ENCODE assay signal across 20 cellular contexts in the genomic region with DNA sequence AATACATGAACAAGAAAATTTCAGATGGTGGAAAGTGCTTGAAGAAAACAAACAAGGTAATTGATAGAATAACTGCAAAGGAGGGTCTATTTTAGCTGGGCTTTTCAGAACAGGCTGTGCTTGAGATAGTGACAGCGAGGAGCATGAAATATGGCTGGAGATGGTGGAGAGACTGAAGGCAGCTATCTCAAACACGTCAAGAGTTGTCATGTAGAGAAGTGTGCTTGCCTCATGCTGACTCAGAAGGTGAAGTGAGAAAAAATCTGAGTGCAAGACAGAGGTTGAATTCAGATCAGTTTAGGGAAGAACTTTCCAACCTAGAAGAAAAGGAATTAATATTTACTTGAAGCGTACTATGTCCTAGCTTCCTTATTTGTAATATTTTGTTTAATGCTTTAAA.
DNase-seq lines count a peak whose midpoint lies in the region; TF ChIP-seq lines count a peak whose summit lies in the region.
"Had no signal": no experiment of that assay in that cellular context is flagged by ENCODE, and none has a peak within 500 bp of the region (broad histone marks: within the 10 kb centered on the region; RNA-seq: fewer than 3 reads in every experiment).

No MANE protein-coding gene starts in this region.

- peak overlapping the region; percentile 2 for H3K4me3 Mint-ChIP-seq in Caco-2 (ENCODE audit: unreplicated experiment)
- H3K4me3 Mint-ChIP-seq: activated naive CD8-positive, alpha-beta T cell; CD14-positive monocyte had no signal

- H3K27me3 ChIP-seq in Caco-2 (replicated peaks; ENCODE audit: control insufficient read depth, insufficient read depth, low read length), result no peaks in the 10 kb centered on the region
- H3K27me3 ChIP-seq in HUES6 (ENCODE audit: control insufficient read depth, insufficient read depth, low read length), result peaks cover 46% of the 10 kb centered on the region
- H3K27me3 ChIP-seq in left ventricle myocardium inferior (ENCODE audit: low read depth), result no peaks in the 10 kb centered on the region
- no peaks in the 10 kb centered on the region for H3K27me3 ChIP-seq in osteoblast (ENCODE audit: insufficient read depth, low read length)
- H3K27me3 ChIP-seq: gastrocnemius medialis, neutrophil, SJSA1, testis had no signal

- no peak for DNase-seq in Caco-2
- DNase-seq in amniotic epithelial cell (ENCODE audit: low read depth), result peak; percentile 18
- no peak for DNase-seq in left ventricle myocardium inferior
- DNase-seq in NCI-H446 (lab: John Stamatoyannopoulos, UW), result no peak
- no peak for DNase-seq in osteoblast (ENCODE audit: insufficient read length, low spot score, missing footprints)
- DNase-seq in middle frontal gyrus (ENCODE audit: extremely low spot score, low spot score), result no peak
- no peak for DNase-seq in DMS153 (lab: John Stamatoyannopoulos, UW)
- DNase-seq: cortex of kidney, gastrocnemius medialis, KBM-7, left colon, MV-4-11, NCI-H1930, testis had no signal

- H3K4me3 ChIP-seq in Caco-2 (ENCODE audit: low read depth, low read length) (no peak overlapping the region), HUES6 (ENCODE audit: low read depth, low read length) (0 out of 2 replicates have a peak overlapping the region, but pooled peaks have one; percentile 10), left ventricle myocardium inferior (no peak overlapping the region), osteoblast (ENCODE audit: insufficient read depth, low read length) (no peak overlapping the region)
- H3K4me3 ChIP-seq: gastrocnemius medialis, SJSA1, testis had no signal

- no peaks in the 10 kb centered on the region for H3K27me3 Mint-ChIP-seq in Caco-2 (ENCODE audit: insufficient read depth, unreplicated experiment)

- H3K36me3 ChIP-seq in Caco-2 (ENCODE audit: control insufficient read depth, insufficient read depth, low read length), result no peaks in the 10 kb centered on the region
- no peaks in the 10 kb centered on the region for H3K36me3 ChIP-seq in HUES6 (ENCODE audit: control insufficient read depth, insufficient read depth, low read length)
- no peaks in the 10 kb centered on the region for H3K36me3 ChIP-seq in left ventricle myocardium inferior
- H3K36me3 ChIP-seq in osteoblast (ENCODE audit: insufficient read depth, low read length), result no peaks in the 10 kb centered on the region
- H3K36me3 ChIP-seq: gastrocnemius medialis, neutrophil, SJSA1 had no signal

- H3K9me3 ChIP-seq in Caco-2 (no peaks in the 10 kb centered on the region), HUES6 (ENCODE audit: control insufficient read depth, insufficient read depth, low read depth, low read length) (no peaks in the 10 kb centered on the region), left ventricle myocardium inferior (replicated peaks) (no peaks in the 10 kb centered on the region), osteoblast (ENCODE audit: low read depth, low read length) (no peaks in the 10 kb centered on the region)
- H3K9me3 ChIP-seq: gastrocnemius medialis, neutrophil, SJSA1, testis had no signal

- no peak overlapping the region for H3K4me2 ChIP-seq in osteoblast (ENCODE audit: insufficient read depth, low read length)

- peaks cover 62% of the 10 kb centered on the region for H3K4me1 ChIP-seq in Caco-2
- H3K4me1 ChIP-seq in HUES6 (ENCODE audit: control insufficient read depth, insufficient read depth, low read length), result peaks cover 33% of the 10 kb centered on the region
- peaks cover 14% of the 10 kb centered on the region for H3K4me1 ChIP-seq in left ventricle myocardium inferior
- H3K4me1 ChIP-seq in osteoblast (ENCODE audit: insufficient read depth, low read length), result peaks cover 18% of the 10 kb centered on the region
- H3K4me1 ChIP-seq: gastrocnemius medialis, testis had no signal

- intact Hi-C loops in Caco-2 (cut with micrococcal nuclease; ENCODE audit: unreplicated experiment) (loop anchor here (1.0 to 2.0 kb wide), 2 partner anchors 25 to 190 kb away; partner anchors contain the start of gene SLC1A3), left ventricle myocardium inferior (cut with micrococcal nuclease) (no loop called here)

- TF ChIP-seq CTCF in Caco-2 (IDR thresholded peaks at IDR 0.05; ENCODE audit: insufficient read depth in 1 of 2, low read depth in 1 of 2, low read length in 1 of 2, severe bottlenecking in 1 of 2, unreplicated experiment in 1 of 2) (no peak), left ventricle myocardium inferior (IDR thresholded peaks at IDR 0.05; ENCODE audit: borderline replicate concordance) (no peak), osteoblast (IDR thresholded peaks at IDR 0.05; ENCODE audit: extremely low read depth, low read depth, low read length) (no peak)

- no peaks in the 10 kb centered on the region for H3K79me2 ChIP-seq in osteoblast (ENCODE audit: insufficient read depth, low read length)

- H3K9me3 Mint-ChIP-seq in Caco-2 (ENCODE audit: unreplicated experiment), result no peaks in the 10 kb centered on the region

- no peak overlapping the region for H3K9ac ChIP-seq in HUES6 (ENCODE audit: low read length)

- POLR2A ChIA-PET in Caco-2 (lab: Charles Lee), result interaction anchor here (1.3 kb wide), 1 partner anchor 175 kb away, joined by 3 read pairs; the partner anchor contains the start of gene NADK2

- BruUV-seq in Caco-2 (replicated peaks; lab: Mats Ljungman, UMichigan), result no TSS peak

- peaks cover 25% of the 10 kb centered on the region for H3K4me1 Mint-ChIP-seq in Caco-2 (ENCODE audit: low read depth, unreplicated experiment)

- H3K27ac ChIP-seq in HUES6 (ENCODE audit: low read depth, low read length) (no peak overlapping the region), left ventricle myocardium inferior (replicated peaks) (peak overlapping the region; percentile 16), osteoblast (ENCODE audit: low read depth, low read length) (no peak overlapping the region)
- H3K27ac ChIP-seq: gastrocnemius medialis, HL-60, neutrophil, SJSA1, testis had no signal

- peaks cover 4% of the 10 kb centered on the region for H3K36me3 Mint-ChIP-seq in Caco-2 (ENCODE audit: insufficient read depth, unreplicated experiment)
- H3K36me3 Mint-ChIP-seq: activated naive CD8-positive, alpha-beta T cell; CD14-positive monocyte had no signal

- CTCF ChIA-PET in Caco-2 (lab: Charles Lee), result interaction anchor here (1.0 to 4.3 kb wide), 6 partner anchors 21 to 279 kb away, joined by 3 to 44 read pairs (median 5); no protein-coding TSS in a partner anchor

- no peaks in the 10 kb centered on the region for H4K20me1 ChIP-seq in osteoblast (ENCODE audit: insufficient read depth, low read length)

- peak overlapping the region; percentile 66 for H3K27ac Mint-ChIP-seq in Caco-2 (ENCODE audit: unreplicated experiment)
- H3K27ac Mint-ChIP-seq: activated naive CD8-positive, alpha-beta T cell had no signal

- H2AFZ ChIP-seq in osteoblast (ENCODE audit: low read length), result no peak overlapping the region
